25 cellular contexts compared by ENCODE assay signal in genomic region chr13:80618777-80619176, GRCh38.
"Had no signal": no experiment of that assay in that cellular context is flagged by ENCODE, and none has a peak within 500 bp of the region (broad histone marks: within the 10 kb centered on the region; RNA-seq: fewer than 3 reads in every experiment).

No MANE protein-coding gene starts in this region.

- H3K36me3 Mint-ChIP-seq: activated CD8-positive, alpha-beta memory T cell treated with anti-CD3 and anti-CD28 coated beads, Interleukin-2, amount 10 ng/mL, durations not matched to agents 7 days and 5 days; activated naive CD4-positive, alpha-beta T cell treated with anti-CD3 and anti-CD28 coated beads, Interleukin-2, amount 50 U/mL, for 72 hours; WTC11 had no signal

- H3K27me3 Mint-ChIP-seq: activated CD4-positive, alpha-beta T cell treated with anti-CD3 and anti-CD28 coated beads, Interleukin-2, amount 10 ng/mL, durations not matched to agents 24 days and 14 days; activated CD8-positive, alpha-beta memory T cell treated with anti-CD3 and anti-CD28 coated beads, Interleukin-2, amount 10 ng/mL, durations not matched to agents 7 days and 5 days; activated naive CD8-positive, alpha-beta T cell treated with anti-CD3 and anti-CD28 coated beads, Interleukin-2, amount 50 U/mL, for 24 hours; activated T-cell treated with anti-CD3 and anti-CD28 coated beads, Interleukin-2, amount 50 U/mL, for 24 hours; T-helper 17 cell had no signal

- H3K27ac ChIP-seq: brain microvascular endothelial cell had no signal

- H3K4me3 Mint-ChIP-seq: activated CD4-positive, alpha-beta T cell treated with anti-CD3 and anti-CD28 coated beads, Interleukin-2, amount 10 ng/mL, durations not matched to agents 24 days and 14 days; activated CD8-positive, alpha-beta memory T cell treated with anti-CD3 and anti-CD28 coated beads, Interleukin-2, amount 10 ng/mL, durations not matched to agents 7 days and 5 days; activated naive CD8-positive, alpha-beta T cell treated with anti-CD3 and anti-CD28 coated beads, Interleukin-2, amount 50 U/mL, for 24 hours; activated T-cell treated with anti-CD3 and anti-CD28 coated beads, Interleukin-2, amount 50 U/mL, for 24 hours; activated T-helper 1 cell treated with anti-CD3 and anti-CD28 coated beads, Interleukin-12 subunit alpha, Interleukin-12 subunit beta, Interleukin-2, Interleukin-4 antibody, amounts not matched to agents 30 ng/mL and 10 ng/mL and 1 ng/mL, durations not matched to agents 14 hours and 24 hours and 36 hours; T-helper 17 cell; WTC11 had no signal

- H3K9me3 Mint-ChIP-seq: activated CD4-positive, alpha-beta T cell treated with anti-CD3 and anti-CD28 coated beads, Interleukin-2, amount 10 ng/mL, durations not matched to agents 24 days and 14 days; activated naive CD8-positive, alpha-beta T cell treated with anti-CD3 and anti-CD28 coated beads, Interleukin-2, amount 50 U/mL, for 24 hours; activated T-helper 1 cell treated with anti-CD3 and anti-CD28 coated beads, Interleukin-12 subunit alpha, Interleukin-12 subunit beta, Interleukin-2, Interleukin-4 antibody, amounts not matched to agents 30 ng/mL and 10 ng/mL and 1 ng/mL, durations not matched to agents 14 hours and 24 hours and 36 hours had no signal

- ATAC-seq: activated CD8-positive, alpha-beta memory T cell treated with anti-CD3 and anti-CD28 coated beads, Interleukin-2, amount 10 ng/mL, durations not matched to agents 7 days and 5 days; activated naive CD4-positive, alpha-beta T cell treated with anti-CD3 and anti-CD28 coated beads, Interleukin-2, amount 50 U/mL, for 72 hours; activated naive CD8-positive, alpha-beta T cell treated with anti-CD3 and anti-CD28 coated beads, Interleukin-2, amount 50 U/mL, for 24 hours; PC-3; T-helper 17 cell; WTC11 had no signal

- H3K27ac Mint-ChIP-seq: activated CD4-positive, alpha-beta T cell treated with anti-CD3 and anti-CD28 coated beads, Interleukin-2, amount 10 ng/mL, durations not matched to agents 24 days and 14 days; activated CD8-positive, alpha-beta memory T cell treated with anti-CD3 and anti-CD28 coated beads, Interleukin-2, amount 10 ng/mL, durations not matched to agents 7 days and 5 days; activated naive CD4-positive, alpha-beta T cell treated with anti-CD3 and anti-CD28 coated beads, Interleukin-2, amount 50 U/mL, for 72 hours; activated naive CD8-positive, alpha-beta T cell treated with anti-CD3 and anti-CD28 coated beads, Interleukin-2, amount 50 U/mL, for 24 hours; activated T-cell treated with anti-CD3 and anti-CD28 coated beads, Interleukin-2, amount 50 U/mL, for 24 hours; activated T-helper 1 cell treated with anti-CD3 and anti-CD28 coated beads, Interleukin-12 subunit alpha, Interleukin-12 subunit beta, Interleukin-2, Interleukin-4 antibody, amounts not matched to agents 30 ng/mL and 10 ng/mL and 1 ng/mL, durations not matched to agents 14 hours and 24 hours and 36 hours; T-helper 17 cell; WTC11 had no signal

- H3K36me3 ChIP-seq: brain microvascular endothelial cell had no signal

- H3K27me3 ChIP-seq: brain microvascular endothelial cell had no signal

- H3K4me1 Mint-ChIP-seq: activated CD4-positive, alpha-beta T cell treated with anti-CD3 and anti-CD28 coated beads, Interleukin-2, amount 10 ng/mL, durations not matched to agents 24 days and 14 days; activated CD8-positive, alpha-beta memory T cell treated with anti-CD3 and anti-CD28 coated beads, Interleukin-2, amount 10 ng/mL, durations not matched to agents 7 days and 5 days; activated naive CD8-positive, alpha-beta T cell treated with anti-CD3 and anti-CD28 coated beads, Interleukin-2, amount 50 U/mL, for 24 hours; T-helper 17 cell; WTC11 had no signal

- H3K4me3 ChIP-seq: K562 had no signal

- DNase-seq: activated CD4-positive, alpha-beta T cell treated with anti-CD3 and anti-CD28 coated beads for 1 hour; activated CD4-positive, alpha-beta T cell treated with anti-CD3 and anti-CD28 coated beads, Interleukin-2, amount 10 ng/mL, durations not matched to agents 24 days and 14 days; activated CD4-positive, alpha-beta T cell treated with anti-CD3 and anti-CD28 coated beads, Interleukin-2, amount 50 U/mL, for 48 hours; activated CD8-positive, alpha-beta memory T cell treated with anti-CD3 and anti-CD28 coated beads, Interleukin-2, amount 10 ng/mL, durations not matched to agents 7 days and 5 days; activated effector memory CD4-positive, alpha-beta T cell treated with Interleukin-2 at 50 U/mL for 16 hours; activated naive CD4-positive, alpha-beta T cell treated with Interleukin-2 at 50 U/mL for 16 hours; activated naive CD8-positive, alpha-beta T cell treated with anti-CD3 and anti-CD28 coated beads, Interleukin-2, amount 50 U/mL, for 24 hours; activated T-cell treated with anti-CD3 and anti-CD28 coated beads, Interleukin-2, amount 50 U/mL, for 24 hours; amygdala; brain microvascular endothelial cell; Karpas-422; MM.1S; NCI-H1105 treated with DMSO at 0.1 percent for 48 hours; NCI-H1436 treated with DMSO at 0.1 percent for 48 hours; NCI-H187; NCI-H2081; NCI-H524; PC-3; SHP77 treated with DMSO at 0.1 percent for 48 hours; T-helper 17 cell; T-helper 9 cell had no signal
